ENCODE assay signal across 8 cellular contexts in the genomic region with DNA sequence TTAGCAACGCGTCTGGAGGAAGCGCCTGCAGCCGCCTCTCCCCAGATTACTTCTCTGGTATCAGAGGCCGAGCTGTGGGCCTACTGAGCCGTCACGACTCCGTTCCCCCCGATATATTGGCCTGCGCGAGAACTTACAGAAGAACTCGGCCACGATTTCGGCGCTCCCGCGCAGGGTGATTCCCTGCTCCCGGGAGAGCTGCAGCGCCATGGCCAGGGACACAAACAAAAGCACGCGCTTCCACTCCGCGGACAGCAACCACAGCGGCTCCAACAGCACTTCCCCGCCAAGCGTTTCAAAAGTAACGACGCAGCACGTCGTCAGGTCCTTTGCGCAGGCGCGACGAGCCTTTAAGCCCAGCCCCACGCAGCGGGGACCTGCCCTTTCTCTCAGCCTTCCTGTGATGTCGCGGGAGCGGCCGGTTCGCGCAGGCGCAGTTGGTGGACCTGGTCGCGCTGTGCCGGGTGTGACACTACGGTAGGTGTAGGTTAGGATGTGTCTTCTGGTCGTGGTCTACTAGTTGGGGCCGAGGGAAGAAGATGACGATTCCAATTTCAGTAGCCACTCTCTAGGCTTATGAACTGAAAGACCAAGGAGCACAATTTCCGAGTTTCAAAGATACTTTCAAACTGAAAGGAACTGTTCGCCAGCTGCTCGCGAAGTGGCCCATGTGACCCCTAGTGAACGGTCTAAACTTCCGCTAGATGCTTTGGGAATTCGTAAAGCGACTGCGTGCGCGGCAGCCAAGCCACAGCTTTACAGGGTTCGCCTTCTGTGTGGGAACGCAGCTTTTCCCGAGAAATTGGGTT. TPM values are rescaled to one million over a fixed set of nuclear protein-coding genes. Genes with fewer than 3 reads are reported as not detected.
DNase-seq lines count a peak whose midpoint lies in the region; ATAC-seq and TF ChIP-seq lines count a peak whose summit lies in the region.

A gene (minus strand): TSS at position 324 of the 809 bp plus-strand sequence. CDS start 114 bp downstream, at position 210.

- H2BK20ac ChIP-seq in IMR-90 (ENCODE audit: low read depth, low read length), result peak within 1 kb of the TSS; percentile 63

- dilution Hi-C loops in IMR-90 (cut with HindIII; ENCODE audit: low sequenced_read_pairs, unreplicated experiment), result no loop called here

- ATAC-seq in GM21528 (IDR thresholded peaks at IDR 0.05; ENCODE audit: low FRiP score, unreplicated experiment) (peak; percentile 94), IMR-90 (ENCODE audit: low read depth) (peak; percentile 93)

- H4K20me1 ChIP-seq in IMR-90 (ENCODE audit: insufficient read depth, low read length), result no peaks in the 10 kb centered on the region

- H3K4me3 ChIP-seq in IMR-90 (ENCODE audit: insufficient read depth, low read depth, low read length), result peak within 1 kb of the TSS; percentile 64

- H2BK120ac ChIP-seq in IMR-90 (ENCODE audit: low read depth, low read length), result peak within 1 kb of the TSS; percentile 69

- CTCF ChIA-PET in IMR-90 (lab: Yijun Ruan, JAX), result interaction anchor here (0.6 kb wide), 1 partner anchor 534 kb away, joined by 3 read pairs; no protein-coding TSS in a partner anchor

- no peaks in the 10 kb centered on the region for H3K9me3 ChIP-seq in IMR-90 (ENCODE audit: control insufficient read depth, insufficient read depth, low read length)

- 0% methylated on average over 30 of the region's 64 CpGs; no CpG with 5 or more reads in 1 of the 2 experiments for WGBS in IMR-90 (ENCODE audit: extremely low coverage in 2 of 2, insufficient read length in 1 of 2), 2 experiments

- no TSS peak for BruUV-seq in IMR-90 (replicated peaks; lab: Mats Ljungman, UMichigan)

- in situ Hi-C loops in IMR-90 (cut with MboI; ENCODE audit: low sequenced_read_pairs), result no loop called here

- peak within 1 kb of the TSS; percentile 97 for H3K14ac ChIP-seq in IMR-90 (replicated peaks; ENCODE audit: low read depth, low read length)

- H3K9me1 ChIP-seq in IMR-90 (ENCODE audit: insufficient read depth, low read length), result peaks cover 4% of the 10 kb centered on the region; the same call in 1 of the 2 replicates

- no peak for TF ChIP-seq RAD21 in IMR-90 (IDR thresholded peaks at IDR 0.05; ENCODE audit: low read length)

- H3K18ac ChIP-seq in IMR-90 (ENCODE audit: low read depth, low read length), result peak within 1 kb of the TSS; percentile 60

- peak within 1 kb of the TSS; percentile 93 for H3K23ac ChIP-seq in IMR-90 (ENCODE audit: low read depth, low read length)

- H2BK5ac ChIP-seq in IMR-90 (ENCODE audit: low read depth, low read length, poor library complexity, severe bottlenecking), result peak within 1 kb of the TSS; percentile 77

- no peaks in the 10 kb centered on the region for H3K27me3 ChIP-seq in IMR-90 (ENCODE audit: control insufficient read depth, insufficient read depth, low read length)

- peak within 1 kb of the TSS; percentile 84 for H3K4me2 ChIP-seq in IMR-90 (ENCODE audit: low read depth, low read length)

- peak within 1 kb of the TSS; percentile 62 for H4K5ac ChIP-seq in IMR-90 (ENCODE audit: low read depth, low read length)

- H3K79me1 ChIP-seq in IMR-90 (ENCODE audit: low read depth in 1 of 2, low read length in 2 of 2), result peaks cover 21 to 43% of the 10 kb centered on the region in 2 experiments

- H4K8ac ChIP-seq in IMR-90 (ENCODE audit: low read depth in 2 of 2, low read length in 2 of 2), result peak within 1 kb of the TSS; percentile 65 to 96

- peak within 1 kb of the TSS; percentile 75 for H3K4ac ChIP-seq in IMR-90 (ENCODE audit: low read depth, low read length)

- DNase-seq in DMS 273 (lab: John Stamatoyannopoulos, UW; ENCODE audit: unreplicated experiment), result peak; percentile 98
- peak; percentile 98 for DNase-seq in IMR-90
- DNase-seq in OCI-M1 (lab: John Stamatoyannopoulos, UW), result peak; percentile 98
- DNase-seq in activated T-cell treated with anti-CD3 and anti-CD28 coated beads for 24 hours (ENCODE audit: low read depth), result peak; percentile 98
- peak; percentile 92 for DNase-seq in epidermal melanocyte (ENCODE audit: insufficient read length, low spot score)
- peak; percentile 96 for DNase-seq in middle frontal gyrus (ENCODE audit: extremely low spot score, low spot score)
- DNase-seq in stimulated activated CD8-positive, alpha-beta memory T cell treated with anti-CD3 and anti-CD28 coated beads, Interleukin-2, amount 100 ng/mL, for 48 hours (ENCODE audit: low read depth in 2 of 2), result peak; percentile 97 to 98

- H3K27ac ChIP-seq in IMR-90 (ENCODE audit: insufficient read depth, low read length), result peak within 1 kb of the TSS; percentile 94

- peak within 1 kb of the TSS; percentile 76 for H2AK5ac ChIP-seq in IMR-90 (ENCODE audit: low read depth, low read length)

- POLR2A ChIA-PET in IMR-90 (lab: Charles Lee; ENCODE audit: unreplicated experiment), result interaction anchor here (0.5 kb wide), 1 partner anchor 1273 kb away, joined by 3 read pairs; no protein-coding TSS in a partner anchor

- no peak for TF ChIP-seq CTCF in IMR-90 (conservative IDR thresholded peaks at IDR 0.05; ENCODE audit: low read depth, low read length)

- peak within 1 kb of the TSS; percentile 83 for H2AFZ ChIP-seq in IMR-90 (replicated peaks; ENCODE audit: low read length, poor library complexity)

- peak within 1 kb of the TSS; percentile 80 for H4K91ac ChIP-seq in IMR-90 (ENCODE audit: insufficient read depth, low read depth, low read length)

- H2AK9ac ChIP-seq in IMR-90 (replicated peaks; ENCODE audit: low read depth, low read length, poor library complexity), result peak within 1 kb of the TSS; percentile 38

- peak within 1 kb of the TSS; percentile 49; the same call in 2 of the 3 replicates for H2BK15ac ChIP-seq in IMR-90 (ENCODE audit: low read depth, low read length)

- H3K56ac ChIP-seq in IMR-90 (ENCODE audit: extremely low read depth, insufficient read depth, low read length), result peak within 1 kb of the TSS; percentile 96

- H3K9ac ChIP-seq in IMR-90 (ENCODE audit: low read depth, low read length), result peak within 1 kb of the TSS; percentile 91

- intact Hi-C loops in IMR-90 (cut with micrococcal nuclease), result no loop called here

- no peaks in the 10 kb centered on the region for H3K36me3 ChIP-seq in IMR-90 (ENCODE audit: control insufficient read depth, insufficient read depth, low read length)

- peak; percentile 91 for TF ChIP-seq POLR2A in IMR-90 (IDR thresholded peaks at IDR 0.05; ENCODE audit: low read depth, low read length)

- peaks cover 9% of the 10 kb centered on the region for H3K4me1 ChIP-seq in IMR-90 (ENCODE audit: control insufficient read depth, insufficient read depth, low read length)

TF ChIP-seq in IMR-90, 13 proteins besides CTCF, POLR2A, EP300 and RAD21:
- TF ChIP-seq CEBPB (IDR thresholded peaks at IDR 0.05; ENCODE audit: low read depth, low read length) (no peak), MAFK (IDR thresholded peaks at IDR 0.05; ENCODE audit: low read depth, low read length) (peak; percentile 25; the same call in 1 of the 2 replicates), CHD1 (IDR thresholded peaks at IDR 0.05; ENCODE audit: low read depth, low read length) (no peak), SMC3 (IDR thresholded peaks at IDR 0.05; ENCODE audit: low read depth, low read length) (no peak), MXI1 (IDR thresholded peaks at IDR 0.05; ENCODE audit: borderline replicate concordance, low read depth, low read length) (peak; percentile 100), MAZ (IDR thresholded peaks at IDR 0.05; ENCODE audit: borderline replicate concordance, low read depth, low read length) (peak; percentile 61; the same call in 1 of the 2 replicates), RCOR1 (IDR thresholded peaks at IDR 0.05; ENCODE audit: insufficient replicate concordance, low read length) (no peak)
- TF ChIP-seq, protein P1, sequence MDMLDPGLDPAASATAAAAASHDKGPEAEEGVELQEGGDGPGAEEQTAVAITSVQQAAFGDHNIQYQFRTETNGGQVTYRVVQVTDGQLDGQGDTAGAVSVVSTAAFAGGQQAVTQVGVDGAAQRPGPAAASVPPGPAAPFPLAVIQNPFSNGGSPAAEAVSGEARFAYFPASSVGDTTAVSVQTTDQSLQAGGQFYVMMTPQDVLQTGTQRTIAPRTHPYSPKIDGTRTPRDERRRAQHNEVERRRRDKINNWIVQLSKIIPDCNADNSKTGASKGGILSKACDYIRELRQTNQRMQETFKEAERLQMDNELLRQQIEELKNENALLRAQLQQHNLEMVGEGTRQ (IDR thresholded peaks at IDR 0.05; ENCODE audit: low read depth, low read length), result peak; percentile 91
- TF ChIP-seq, protein P2, sequence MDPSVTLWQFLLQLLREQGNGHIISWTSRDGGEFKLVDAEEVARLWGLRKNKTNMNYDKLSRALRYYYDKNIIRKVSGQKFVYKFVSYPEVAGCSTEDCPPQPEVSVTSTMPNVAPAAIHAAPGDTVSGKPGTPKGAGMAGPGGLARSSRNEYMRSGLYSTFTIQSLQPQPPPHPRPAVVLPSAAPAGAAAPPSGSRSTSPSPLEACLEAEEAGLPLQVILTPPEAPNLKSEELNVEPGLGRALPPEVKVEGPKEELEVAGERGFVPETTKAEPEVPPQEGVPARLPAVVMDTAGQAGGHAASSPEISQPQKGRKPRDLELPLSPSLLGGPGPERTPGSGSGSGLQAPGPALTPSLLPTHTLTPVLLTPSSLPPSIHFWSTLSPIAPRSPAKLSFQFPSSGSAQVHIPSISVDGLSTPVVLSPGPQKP (IDR thresholded peaks at IDR 0.05; ENCODE audit: borderline replicate concordance, low read depth, low read length), result no peak

RNA-seq across cellular contexts. Expression of the gene that starts here (rescaled TPM):
- total RNA-seq in IMR-90 (2012; rRNA removed), result 13.6 and 32.2 TPM in 2 replicates
- 15.2 and 19.0 TPM in 2 replicates for polyA plus RNA-seq in IMR-90 (2012; rRNA removed)
- 1.3 and 2.1 TPM in 2 replicates for polyA plus RNA-seq in IMR-90 (2012; cell fraction: cytosol; rRNA removed)
- 0.81 and 3.5 TPM in 2 replicates for polyA plus RNA-seq in IMR-90 (2012; cell fraction: nucleus; rRNA removed; ENCODE audit: low replicate concordance)

Comparison
In these comparisons a context has a peak if more than half of its experiments do, and no peak if none do; other contexts are left out.
1. Peak in every context shown above with its lines: DNase-seq, ATAC-seq, H3K4me3 ChIP-seq and H3K27ac ChIP-seq.